In the genomic region with DNA sequence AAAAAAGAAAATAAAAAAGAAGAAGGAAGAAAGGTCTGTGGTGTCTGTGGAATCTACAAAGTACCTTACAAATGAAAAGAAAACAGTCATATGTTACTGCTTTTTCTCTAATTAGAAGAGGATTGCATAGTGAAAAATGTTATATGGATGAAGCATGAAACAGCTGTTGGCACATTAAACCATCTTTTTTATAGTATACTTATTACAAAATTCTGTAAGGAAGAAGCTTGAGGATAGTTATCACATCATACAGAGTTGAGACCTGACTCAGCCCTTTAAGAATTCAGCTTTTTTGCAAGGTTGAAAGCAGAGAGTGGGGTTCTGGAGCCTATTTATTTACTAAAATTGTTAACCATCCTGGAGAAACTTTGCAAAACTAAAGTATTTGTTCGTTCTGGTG, we compare ENCODE assay signal across 1 cellular context.
TF ChIP-seq lines count a peak whose summit lies in the region.

No MANE protein-coding gene starts in this region.

TF ChIP-seq in GM23338, 12 proteins besides CTCF, POLR2A, EP300 and RAD21 (continued from another document):
- TF ChIP-seq, protein P1, sequence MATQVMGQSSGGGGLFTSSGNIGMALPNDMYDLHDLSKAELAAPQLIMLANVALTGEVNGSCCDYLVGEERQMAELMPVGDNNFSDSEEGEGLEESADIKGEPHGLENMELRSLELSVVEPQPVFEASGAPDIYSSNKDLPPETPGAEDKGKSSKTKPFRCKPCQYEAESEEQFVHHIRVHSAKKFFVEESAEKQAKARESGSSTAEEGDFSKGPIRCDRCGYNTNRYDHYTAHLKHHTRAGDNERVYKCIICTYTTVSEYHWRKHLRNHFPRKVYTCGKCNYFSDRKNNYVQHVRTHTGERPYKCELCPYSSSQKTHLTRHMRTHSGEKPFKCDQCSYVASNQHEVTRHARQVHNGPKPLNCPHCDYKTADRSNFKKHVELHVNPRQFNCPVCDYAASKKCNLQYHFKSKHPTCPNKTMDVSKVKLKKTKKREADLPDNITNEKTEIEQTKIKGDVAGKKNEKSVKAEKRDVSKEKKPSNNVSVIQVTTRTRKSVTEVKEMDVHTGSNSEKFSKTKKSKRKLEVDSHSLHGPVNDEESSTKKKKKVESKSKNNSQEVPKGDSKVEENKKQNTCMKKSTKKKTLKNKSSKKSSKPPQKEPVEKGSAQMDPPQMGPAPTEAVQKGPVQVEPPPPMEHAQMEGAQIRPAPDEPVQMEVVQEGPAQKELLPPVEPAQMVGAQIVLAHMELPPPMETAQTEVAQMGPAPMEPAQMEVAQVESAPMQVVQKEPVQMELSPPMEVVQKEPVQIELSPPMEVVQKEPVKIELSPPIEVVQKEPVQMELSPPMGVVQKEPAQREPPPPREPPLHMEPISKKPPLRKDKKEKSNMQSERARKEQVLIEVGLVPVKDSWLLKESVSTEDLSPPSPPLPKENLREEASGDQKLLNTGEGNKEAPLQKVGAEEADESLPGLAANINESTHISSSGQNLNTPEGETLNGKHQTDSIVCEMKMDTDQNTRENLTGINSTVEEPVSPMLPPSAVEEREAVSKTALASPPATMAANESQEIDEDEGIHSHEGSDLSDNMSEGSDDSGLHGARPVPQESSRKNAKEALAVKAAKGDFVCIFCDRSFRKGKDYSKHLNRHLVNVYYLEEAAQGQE (IDR thresholded peaks at IDR 0.05; ENCODE audit: unreplicated experiment) = no peak
- TF ChIP-seq EZH2phosphoT487 (IDR thresholded peaks at IDR 0.05; ENCODE audit: unreplicated experiment) = no peak
- TF ChIP-seq CREB1 (CRISPR knock-in tag; IDR thresholded peaks at IDR 0.05; ENCODE audit: low read depth) = no peak
- no peak for TF ChIP-seq ZNF114 (CRISPR knock-in tag; IDR thresholded peaks at IDR 0.05)
- no peak for TF ChIP-seq JUNB (IDR thresholded peaks at IDR 0.05; ENCODE audit: unreplicated experiment)
- no peak for TF ChIP-seq EZH2 (IDR thresholded peaks at IDR 0.05; ENCODE audit: low read depth, unreplicated experiment)
- TF ChIP-seq POLR2AphosphoS5 (IDR thresholded peaks at IDR 0.05; ENCODE audit: low read depth) = no peak
TF ChIP-seq in GM23338: peak in this region for 0.
